14 cellular contexts compared by ENCODE assay signal in genomic region chr5:68544656-68545565, GRCh38.
DNase-seq lines count a peak whose midpoint lies in the region; ATAC-seq and TF ChIP-seq lines count a peak whose summit lies in the region.
"Had no signal": no experiment of that assay in that cellular context is flagged by ENCODE, and none has a peak within 500 bp of the region (broad histone marks: within the 10 kb centered on the region; RNA-seq: fewer than 3 reads in every experiment).

No MANE protein-coding gene starts in this region.

- DNase-seq in NCI-H2029 (lab: John Stamatoyannopoulos, UW) (peak; percentile 75), NCI-H2029 treated with DMSO at 0.1 percent for 48 hours (lab: John Stamatoyannopoulos, UW) (no peak), RWPE2 (ENCODE audit: low spot score) (no peak), foreskin keratinocyte (peak; percentile 70 to 82), suprapubic skin (ENCODE audit: low spot score in 2 of 2) (no peak), middle frontal gyrus (ENCODE audit: extremely low spot score, low spot score) (no peak)
- DNase-seq: activated CD8-positive, alpha-beta memory T cell treated with anti-CD3 and anti-CD28 coated beads, Interleukin-2, amount 50 U/mL, for 4 hours; effector memory CD8-positive, alpha-beta T cell; natural killer cell; NCI-H1436 treated with DMSO at 0.1 percent for 48 hours; Peyer's patch had no signal

- H3K4me3 ChIP-seq in RWPE2 (ENCODE audit: severe bottlenecking) (no peak overlapping the region), suprapubic skin (no peak overlapping the region)
- H3K4me3 ChIP-seq: Peyer's patch had no signal

- H3K4me1 ChIP-seq in RWPE2 (ENCODE audit: insufficient read depth, poor library complexity, severe bottlenecking) (peaks cover 50% of the 10 kb centered on the region), foreskin keratinocyte (peaks cover 36% of the 10 kb centered on the region), suprapubic skin (peaks cover 29% of the 10 kb centered on the region)
- H3K4me1 ChIP-seq: Peyer's patch had no signal

- H3K36me3 ChIP-seq in RWPE2 (ENCODE audit: low read depth) (no peaks in the 10 kb centered on the region), suprapubic skin (no peaks in the 10 kb centered on the region)
- H3K36me3 ChIP-seq: Peyer's patch had no signal

- no peak for TF ChIP-seq POLR2A in suprapubic skin (IDR thresholded peaks at IDR 0.05)

- H3K27ac ChIP-seq in RWPE2 (ENCODE audit: poor library complexity, severe bottlenecking) (peak overlapping the region; percentile 41), foreskin keratinocyte (no peak overlapping the region), suprapubic skin (peak overlapping the region; percentile 47)
- H3K27ac ChIP-seq: Peyer's patch had no signal

- no peak for TF ChIP-seq CTCF in RWPE2 (IDR thresholded peaks at IDR 0.05; ENCODE audit: poor library complexity, severe bottlenecking)
- no peak for TF ChIP-seq CTCF in foreskin keratinocyte (conservative IDR thresholded peaks at IDR 0.05)
- no peak for TF ChIP-seq CTCF in suprapubic skin (IDR thresholded peaks at IDR 0.05)

- ATAC-seq in RWPE2 (ENCODE audit: low read depth) = peak; percentile 51
- ATAC-seq in foreskin keratinocyte = peak; percentile 39
- ATAC-seq in HG03520 (IDR thresholded peaks at IDR 0.05; ENCODE audit: unreplicated experiment) = no peak
- no peak for ATAC-seq in GM19324 (IDR thresholded peaks at IDR 0.05; ENCODE audit: low FRiP score, unreplicated experiment)
- ATAC-seq: effector memory CD8-positive, alpha-beta T cell; natural killer cell; stimulated activated memory B cell treated with anti-CD40 and anti-IgM and Interleukin-4, amounts not matched to agents 10 μg/mL and 1 μg/mL and 100 μg/mL, for 72 hours had no signal

- TF ChIP-seq EP300 in suprapubic skin (IDR thresholded peaks at IDR 0.05) = no peak

- H3K27me3 ChIP-seq in RWPE2 (ENCODE audit: insufficient read depth, poor library complexity, severe bottlenecking) (no peaks in the 10 kb centered on the region), foreskin keratinocyte (peaks cover 3% of the 10 kb centered on the region), suprapubic skin (no peaks in the 10 kb centered on the region)
- H3K27me3 ChIP-seq: Peyer's patch had no signal

- WGBS in suprapubic skin = 68% methylated on average over 13 of the region's 13 CpGs

- H3K9me3 ChIP-seq in RWPE2 (ENCODE audit: severe bottlenecking) (no peaks in the 10 kb centered on the region), suprapubic skin (no peaks in the 10 kb centered on the region)
- H3K9me3 ChIP-seq: Peyer's patch had no signal

Comparison
In these comparisons a context has a peak if more than half of its experiments do, and no peak if none do; other contexts are left out.
1. DNase-seq: peak in NCI-H2029 (single experiment) and foreskin keratinocyte (2 of 2); none in NCI-H2029 treated with DMSO at 0.1 percent for 48 hours (single experiment), RWPE2 (single experiment), suprapubic skin (0 of 2) and middle frontal gyrus (single experiment).
2. ATAC-seq: peak in RWPE2 (single experiment) and foreskin keratinocyte (single experiment); none in HG03520 (single experiment) and GM19324 (single experiment).